In genomic region chr15:92421980-92422379, GRCh38 we compare ENCODE assay signal across 3 cellular contexts.
TF ChIP-seq lines count a peak whose summit lies in the region.

No MANE protein-coding gene starts in this region.

TF ChIP-seq in A549, 52 proteins besides CTCF, POLR2A, EP300 and RAD21:
- TF ChIP-seq ZC3H11A (IDR thresholded peaks at IDR 0.05): no peak
- TF ChIP-seq HEYL (CRISPR knock-in tag; IDR thresholded peaks at IDR 0.05): no peak
- TF ChIP-seq HDAC2 (IDR thresholded peaks at IDR 0.05): no peak
- no peak for TF ChIP-seq RARB (CRISPR knock-in tag; IDR thresholded peaks at IDR 0.05)
- no peak for TF ChIP-seq ZFP36 (IDR thresholded peaks at IDR 0.05; ENCODE audit: borderline replicate concordance, partially characterized antibody)
- TF ChIP-seq NR3C1 (IDR thresholded peaks at IDR 0.05): no peak
- no peak for TF ChIP-seq CEBPB (IDR thresholded peaks at IDR 0.05)
- no peak for TF ChIP-seq TFCP2L1 (CRISPR knock-in tag; IDR thresholded peaks at IDR 0.05)
- TF ChIP-seq CHD2 (IDR thresholded peaks at IDR 0.05; ENCODE audit: low read length, partially characterized antibody): no peak
- TF ChIP-seq BHLHE40 (IDR thresholded peaks at IDR 0.05; ENCODE audit: low read depth, low read length): no peak
- TF ChIP-seq SMC3 (IDR thresholded peaks at IDR 0.05): no peak
- no peak for TF ChIP-seq FOXS1 (CRISPR knock-in tag; IDR thresholded peaks at IDR 0.05)
- TF ChIP-seq RCOR1 (IDR thresholded peaks at IDR 0.05; ENCODE audit: low read depth, low read length): no peak

TF ChIP-seq in IMR-90, 13 proteins besides CTCF, POLR2A, EP300 and RAD21:
- TF ChIP-seq SMC3 (IDR thresholded peaks at IDR 0.05; ENCODE audit: low read depth, low read length) (no peak), USF2 (IDR thresholded peaks at IDR 0.05; ENCODE audit: low read depth, low read length) (no peak), FOS (IDR thresholded peaks at IDR 0.05; ENCODE audit: low read depth, low read length) (no peak), CEBPB (IDR thresholded peaks at IDR 0.05; ENCODE audit: low read depth, low read length) (no peak), MXI1 (IDR thresholded peaks at IDR 0.05; ENCODE audit: borderline replicate concordance, low read depth, low read length) (no peak), MAFK (IDR thresholded peaks at IDR 0.05; ENCODE audit: low read depth, low read length) (no peak), CHD1 (IDR thresholded peaks at IDR 0.05; ENCODE audit: low read depth, low read length) (no peak), NFE2L2 (IDR thresholded peaks at IDR 0.05; ENCODE audit: low read depth, low read length) (no peak), RFX5 (IDR thresholded peaks at IDR 0.05; ENCODE audit: low read depth, low read length) (no peak), RCOR1 (IDR thresholded peaks at IDR 0.05; ENCODE audit: insufficient replicate concordance, low read length) (no peak), BHLHE40 (IDR thresholded peaks at IDR 0.05; ENCODE audit: low read depth, low read length) (no peak), ELK1 (IDR thresholded peaks at IDR 0.05; ENCODE audit: borderline replicate concordance, low read depth, low read length) (no peak), MAZ (IDR thresholded peaks at IDR 0.05; ENCODE audit: borderline replicate concordance, low read depth, low read length) (no peak)
TF ChIP-seq in IMR-90: peak in this region for 0.

TF ChIP-seq in K562, 482 proteins besides CTCF, POLR2A, EP300 and RAD21:
- TF ChIP-seq MAFG (tag; conservative IDR thresholded peaks at IDR 0.05): peak; percentile 34; the same call in 1 of the 2 replicates
- no peak for TF ChIP-seq TAF9B (IDR thresholded peaks at IDR 0.05; ENCODE audit: partially characterized antibody)
